Comparison of ENCODE assay signal across 20 cellular contexts in genomic region chr10:13917791-13918190, GRCh38.
"Had no signal": no experiment of that assay in that cellular context is flagged by ENCODE, and none has a peak within 500 bp of the region (broad histone marks: within the 10 kb centered on the region; RNA-seq: fewer than 3 reads in every experiment).

No MANE protein-coding gene starts in this region.

- DNase-seq: activated CD4-positive, alpha-beta memory T cell treated with anti-CD3 and anti-CD28 coated beads, Interleukin-2, amount 10 ng/mL, durations not matched to agents 7 days and 5 days; activated CD4-positive, alpha-beta T cell treated with anti-CD3 and anti-CD28 coated beads for 48 hours; activated gamma-delta T cell treated with Interleukin-2 at 50 U/mL for 16 hours; anterior cingulate cortex; effector CD4-positive, alpha-beta T cell; left cardiac atrium; mesendoderm; mucosa of descending colon; retina; stimulated activated CD4-positive, alpha-beta T cell treated with anti-CD3 and anti-CD28 coated beads, Interleukin-2, amount 100 ng/mL, for 48 hours; stimulated activated CD8-positive, alpha-beta memory T cell treated with anti-CD3 and anti-CD28 coated beads, Interleukin-4, amount 100 ng/mL, for 48 hours; stimulated activated naive B cell treated with anti-CD40 and anti-IgM and Interleukin-4, amounts not matched to agents 10 μg/mL and 1 μg/mL and 100 μg/mL, for 72 hours; SW 1271; T-helper 2 cell; transverse colon had no signal

- H3K36me3 Mint-ChIP-seq: activated naive CD4-positive, alpha-beta T cell treated with anti-CD3 and anti-CD28 coated beads, Interleukin-2, amount 50 U/mL, for 24 hours; stimulated activated naive B cell treated with anti-CD40 and anti-IgM and Interleukin-4, amounts not matched to agents 10 μg/mL and 1 μg/mL and 100 μg/mL, for 72 hours had no signal

- H3K4me2 ChIP-seq: hepatocyte, neural progenitor cell had no signal

- H3K27me3 Mint-ChIP-seq: activated CD4-positive, alpha-beta memory T cell treated with anti-CD3 and anti-CD28 coated beads, Interleukin-2, amount 10 ng/mL, durations not matched to agents 7 days and 5 days; activated naive CD4-positive, alpha-beta T cell treated with anti-CD3 and anti-CD28 coated beads, Interleukin-2, amount 50 U/mL, for 24 hours; brain had no signal

- H3K4me3 ChIP-seq: hepatocyte, mucosa of descending colon, neural progenitor cell, transverse colon had no signal

- H3K9me3 ChIP-seq: mucosa of descending colon, transverse colon had no signal

- H3K36me3 ChIP-seq: neural progenitor cell, transverse colon had no signal

- H3K9me3 Mint-ChIP-seq: activated CD4-positive, alpha-beta memory T cell treated with anti-CD3 and anti-CD28 coated beads, Interleukin-2, amount 10 ng/mL, durations not matched to agents 7 days and 5 days; activated naive CD4-positive, alpha-beta T cell treated with anti-CD3 and anti-CD28 coated beads, Interleukin-2, amount 50 U/mL, for 24 hours; brain; stimulated activated naive B cell treated with anti-CD40 and anti-IgM and Interleukin-4, amounts not matched to agents 10 μg/mL and 1 μg/mL and 100 μg/mL, for 72 hours had no signal

- H3K4me1 Mint-ChIP-seq: activated CD4-positive, alpha-beta memory T cell treated with anti-CD3 and anti-CD28 coated beads, Interleukin-2, amount 10 ng/mL, durations not matched to agents 7 days and 5 days; activated naive CD4-positive, alpha-beta T cell treated with anti-CD3 and anti-CD28 coated beads, Interleukin-2, amount 50 U/mL, for 24 hours had no signal

- H3K27ac Mint-ChIP-seq: activated CD4-positive, alpha-beta memory T cell treated with anti-CD3 and anti-CD28 coated beads, Interleukin-2, amount 10 ng/mL, durations not matched to agents 7 days and 5 days; activated naive CD4-positive, alpha-beta T cell treated with anti-CD3 and anti-CD28 coated beads, Interleukin-2, amount 50 U/mL, for 24 hours; neural progenitor cell; progenitor cell of endocrine pancreas; stimulated activated naive B cell treated with anti-CD40 and anti-IgM and Interleukin-4, amounts not matched to agents 10 μg/mL and 1 μg/mL and 100 μg/mL, for 72 hours had no signal

- ATAC-seq: left cardiac atrium; mucosa of descending colon; stimulated activated naive B cell treated with anti-CD40 and anti-IgM and Interleukin-4, amounts not matched to agents 10 μg/mL and 1 μg/mL and 100 μg/mL, for 72 hours had no signal

- H3K4me3 Mint-ChIP-seq: activated CD4-positive, alpha-beta memory T cell treated with anti-CD3 and anti-CD28 coated beads, Interleukin-2, amount 10 ng/mL, durations not matched to agents 7 days and 5 days; activated naive CD4-positive, alpha-beta T cell treated with anti-CD3 and anti-CD28 coated beads, Interleukin-2, amount 50 U/mL, for 24 hours; brain; neural progenitor cell; stimulated activated naive B cell treated with anti-CD40 and anti-IgM and Interleukin-4, amounts not matched to agents 10 μg/mL and 1 μg/mL and 100 μg/mL, for 72 hours had no signal

- H2AFZ ChIP-seq: hepatocyte, neural progenitor cell had no signal

- H3K27me3 ChIP-seq: hepatocyte, neural progenitor cell, transverse colon had no signal

- H3K27ac ChIP-seq: hepatocyte, neural progenitor cell, transverse colon had no signal

- H3K9ac ChIP-seq: neural progenitor cell had no signal

- H3K4me1 ChIP-seq: transverse colon had no signal
